In genomic region chr9:129460323-129461261, GRCh38 we compare ENCODE assay signal across 8 cellular contexts.
A peak's percentile ranks its signal among the peaks of the same experiment; 100 is the strongest.
DNase-seq lines count a peak whose midpoint lies in the region; ATAC-seq and TF ChIP-seq lines count a peak whose summit lies in the region.

No MANE protein-coding gene starts in this region.

- H3K79me2 ChIP-seq in ACC112 (ENCODE audit: control insufficient read depth, insufficient read depth, low read length, unreplicated experiment), result no peaks in the 10 kb centered on the region

- DNase-seq in NCI-H82 (lab: John Stamatoyannopoulos, UW) (peak; percentile 99), lower lobe of right lung (peak; percentile 98)
- DNase-seq in activated CD8-positive, alpha-beta memory T cell treated with anti-CD3 and anti-CD28 coated beads for 1 hour (ENCODE audit: extremely low read depth in 1 of 2, low read depth in 1 of 2), result peak; percentile 75 to 79
- DNase-seq in stimulated activated CD4-positive, alpha-beta T cell treated with anti-CD3 and anti-CD28 coated beads, Interleukin-4, amount 100 ng/mL, for 4 hours, result peak; percentile 79 to 91

- H3K4me3 ChIP-seq in ACC112 (ENCODE audit: low read depth, low read length) (peak overlapping the region; percentile 76), ectodermal cell (ENCODE audit: insufficient read depth, low read depth, low read length) (peak overlapping the region; percentile 30), lower lobe of right lung (peak overlapping the region; percentile 50)

- H3K4me1 ChIP-seq in ACC112 (ENCODE audit: control insufficient read depth, insufficient read depth, low read length, unreplicated experiment), result peaks cover 39% of the 10 kb centered on the region
- peaks cover 51% of the 10 kb centered on the region for H3K4me1 ChIP-seq in ectodermal cell (ENCODE audit: control insufficient read depth, insufficient read depth, low read length)
- H3K4me1 ChIP-seq in lower lobe of right lung, result peaks cover 47% of the 10 kb centered on the region

- peak overlapping the region; percentile 61 for H2AFZ ChIP-seq in ACC112 (ENCODE audit: low read length, unreplicated experiment)

- ATAC-seq in GM19023 (IDR thresholded peaks at IDR 0.05; ENCODE audit: unreplicated experiment) (peak; percentile 75), HG03558 (IDR thresholded peaks at IDR 0.05; ENCODE audit: extremely low read depth, unreplicated experiment) (peak; percentile 53), lower lobe of right lung (peak; percentile 94 to 96)

- no peak for TF ChIP-seq CTCF in lower lobe of right lung (IDR thresholded peaks at IDR 0.05)

- H3K36me3 ChIP-seq in ACC112 (ENCODE audit: insufficient read depth, low read length), result no peaks in the 10 kb centered on the region
- H3K36me3 ChIP-seq in ectodermal cell (ENCODE audit: control insufficient read depth, insufficient read depth, low read length), result no peaks in the 10 kb centered on the region
- no peaks in the 10 kb centered on the region for H3K36me3 ChIP-seq in lower lobe of right lung

- H3K9me3 ChIP-seq in ectodermal cell (ENCODE audit: control insufficient read depth, low read length) (no peaks in the 10 kb centered on the region), lower lobe of right lung (no peaks in the 10 kb centered on the region)

- intact Hi-C loops in lower lobe of right lung (cut with DNase I), result no loop called here

- H3K27me3 ChIP-seq in ACC112 (ENCODE audit: insufficient read depth, low read length) (no peaks in the 10 kb centered on the region), ectodermal cell (ENCODE audit: control insufficient read depth, insufficient read depth, low read length, poor library complexity, severe bottlenecking) (no peaks in the 10 kb centered on the region), lower lobe of right lung (ENCODE audit: low read depth) (no peaks in the 10 kb centered on the region)

- H3K27ac ChIP-seq in ACC112 (ENCODE audit: low read depth, low read length), result peak overlapping the region; percentile 98
- H3K27ac ChIP-seq in ectodermal cell (ENCODE audit: insufficient read depth, low read depth, low read length, poor library complexity, severe bottlenecking), result peak overlapping the region; percentile 100
- peak overlapping the region; percentile 99 for H3K27ac ChIP-seq in lower lobe of right lung

- WGBS in ectodermal cell, 2 experiments, result 1% methylated on average over 50 of the region's 51 CpGs

Comparison
In these comparisons a context has a peak if more than half of its experiments do, and no peak if none do; other contexts are left out.
1. Peak in every context shown above with its lines: DNase-seq, ATAC-seq, H3K4me3 ChIP-seq and H3K27ac ChIP-seq.